In the genomic region with DNA sequence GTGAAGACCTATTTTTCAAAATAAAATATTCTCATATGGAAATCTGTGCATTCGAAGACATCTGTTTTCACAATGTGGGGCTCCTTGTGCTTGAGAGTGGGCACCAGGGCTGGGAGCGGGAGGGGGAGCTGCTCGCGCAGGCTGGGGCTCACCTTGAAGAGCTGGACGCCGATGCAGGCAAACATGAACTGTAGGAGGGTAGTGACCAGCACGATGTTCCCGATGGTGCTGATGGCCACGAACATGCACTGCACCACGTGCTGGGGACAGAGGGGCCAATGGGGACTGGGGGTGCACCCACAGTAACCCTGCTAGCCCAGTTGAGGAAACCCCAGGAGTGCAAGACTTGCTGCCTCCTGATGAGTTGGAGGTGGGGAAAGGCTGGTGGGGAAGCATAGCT, we compare ENCODE assay signal across 36 cellular contexts. TPM values are rescaled to one million over a fixed set of nuclear protein-coding genes. Genes with fewer than 3 reads are reported as not detected.
"Had no signal": no experiment of that assay in that cellular context is flagged by ENCODE, and none has a peak within 500 bp of the region (broad histone marks: within the 10 kb centered on the region; RNA-seq: fewer than 3 reads in every experiment).

No MANE protein-coding gene starts in this region.

- H3K36me3 ChIP-seq: adrenal gland, brain microvascular endothelial cell, breast epithelium had no signal

- H3K9me3 ChIP-seq: adrenal gland, body of pancreas, breast epithelium had no signal

- DNase-seq: activated B cell treated with CpG ODN at 0.5 μM for 24 hours; activated CD4-positive, alpha-beta memory T cell treated with anti-CD3 and anti-CD28 coated beads for 36 hours; activated CD4-positive, alpha-beta T cell treated with anti-CD3 and anti-CD28 coated beads for 4 hours; activated CD4-positive, alpha-beta T cell treated with anti-CD3 and anti-CD28 coated beads, Interleukin-2, amount 10 ng/mL, durations not matched to agents 24 days and 14 days; activated CD4-positive, alpha-beta T cell treated with anti-CD3 and anti-CD28 coated beads, Interleukin-2, amount 50 U/mL, for 1 hour; activated CD4-positive, alpha-beta T cell treated with anti-CD3 and anti-CD28 coated beads, Interleukin-2, amount 50 U/mL, for 4 hours; activated CD4-positive, CD25-positive, alpha-beta regulatory T cell treated with anti-CD3 and anti-CD28 coated beads, Interleukin-2, amount 50 U/mL, for 72 hours; activated CD8-positive, alpha-beta memory T cell treated with anti-CD3 and anti-CD28 coated beads, Interleukin-2, amount 50 U/mL, for 4 hours; activated CD8-positive, alpha-beta T cell treated with anti-CD3 and anti-CD28 coated beads for 36 hours; activated effector memory CD4-positive, alpha-beta T cell treated with anti-CD3 and anti-CD28 coated beads, Interleukin-2, amount 50 U/mL, for 16 hours; activated gamma-delta T cell treated with Interleukin-2 at 50 U/mL for 16 hours; activated naive CD4-positive, alpha-beta T cell; activated naive CD4-positive, alpha-beta T cell treated with anti-CD3 and anti-CD28 coated beads for 36 hours; activated naive CD4-positive, alpha-beta T cell treated with anti-CD3 and anti-CD28 coated beads, Interleukin-2, amount 50 U/mL, for 16 hours; activated naive CD8-positive, alpha-beta T cell treated with anti-CD3 and anti-CD28 coated beads for 36 hours; activated T-cell treated with anti-CD3 and anti-CD28 coated beads for 4 hours; activated T-cell treated with anti-CD3 and anti-CD28 coated beads, Interleukin-2, amount 50 U/mL, for 1 hour; activated T-cell treated with anti-CD3 and anti-CD28 coated beads, Interleukin-2, amount 50 U/mL, for 4 hours; activated T-cell treated with anti-CD3 and anti-CD28 coated beads, Interleukin-2, amount 50 U/mL, for 72 hours; adrenal gland; amniotic stem cell; aorta; body of pancreas; brain microvascular endothelial cell; central memory CD4-positive, alpha-beta T cell; T-cell; T-helper 17 cell had no signal

- H3K4me1 ChIP-seq: adrenal gland, body of pancreas, breast epithelium had no signal

- FAIRE-seq: astrocyte had no signal

- ATAC-seq: activated CD8-positive, alpha-beta T cell treated with anti-CD3 and anti-CD28 coated beads for 36 hours; activated naive CD4-positive, alpha-beta T cell treated with anti-CD3 and anti-CD28 coated beads, Interleukin-2, amount 50 U/mL, for 72 hours; activated T-cell treated with anti-CD3 and anti-CD28 coated beads, Interleukin-2, amount 50 U/mL, for 4 hours; activated T-cell treated with anti-CD3 and anti-CD28 coated beads, Interleukin-2, amount 50 U/mL, for 72 hours; activated T-helper 17 cell treated with anti-CD3 and anti-CD28 coated beads, Interleukin-2, amount 50 U/mL, for 72 hours; body of pancreas; T-cell; T-helper 17 cell had no signal

- H3K27me3 ChIP-seq: adrenal gland, body of pancreas, brain microvascular endothelial cell had no signal

- H3K27ac ChIP-seq: adrenal gland, body of pancreas, brain microvascular endothelial cell, breast epithelium, VCaP had no signal

- H3K4me3 ChIP-seq: adrenal gland, body of pancreas, breast epithelium had no signal

RNA-seq across cellular contexts. Expression of a gene that starts 46.5 kb away (rescaled TPM):
- total RNA-seq: activated B cell treated with CpG ODN at 0.5 μM for 24 hours; activated CD4-positive, alpha-beta memory T cell treated with anti-CD3 and anti-CD28 coated beads for 36 hours; activated CD4-positive, alpha-beta T cell treated with anti-CD3 and anti-CD28 coated beads, Interleukin-2, amount 10 ng/mL, durations not matched to agents 24 days and 14 days; activated CD8-positive, alpha-beta memory T cell treated with anti-CD3 and anti-CD28 coated beads for 36 hours; activated CD8-positive, alpha-beta T cell treated with anti-CD3 and anti-CD28 coated beads for 36 hours; activated naive CD4-positive, alpha-beta T cell treated with anti-CD3 and anti-CD28 coated beads for 36 hours; activated naive CD4-positive, alpha-beta T cell treated with anti-CD3 and anti-CD28 coated beads, Interleukin-2, amount 50 U/mL, for 72 hours; activated naive CD8-positive, alpha-beta T cell treated with anti-CD3 and anti-CD28 coated beads for 36 hours; activated T-cell treated with anti-CD3 and anti-CD28 coated beads, Interleukin-2, amount 50 U/mL, for 4 hours; activated T-cell treated with anti-CD3 and anti-CD28 coated beads, Interleukin-2, amount 50 U/mL, for 72 hours; activated T-helper 1 cell treated with anti-CD3 and anti-CD28 coated beads, Interleukin-12 subunit alpha, Interleukin-12 subunit beta, Interleukin-2, Interleukin-4 antibody, amounts not matched to agents 30 ng/mL and 10 ng/mL and 1 ng/mL, durations not matched to agents 14 hours and 24 hours and 36 hours; activated T-helper 17 cell treated with anti-CD3 and anti-CD28 coated beads, Interleukin-2, amount 50 U/mL, for 72 hours; aorta; astrocyte; breast epithelium; T-cell; T-helper 1 cell treated with Interleukin-12 subunit alpha and Interleukin-12 subunit beta and Interleukin-4 antibody, amounts not matched to agents 30 ng/mL and 1 ng/mL, for 36 hours; T-helper 17 cell; T-helper 2 cell treated with Interferon-gamma antibody and Interleukin-4, amounts not matched to agents 100 ng/mL and 5 ng/mL, for 36 hours had no signal
- polyA plus RNA-seq: adrenal gland, aorta had no signal
